ENCODE assay signal across 17 cellular contexts in the genomic region with DNA sequence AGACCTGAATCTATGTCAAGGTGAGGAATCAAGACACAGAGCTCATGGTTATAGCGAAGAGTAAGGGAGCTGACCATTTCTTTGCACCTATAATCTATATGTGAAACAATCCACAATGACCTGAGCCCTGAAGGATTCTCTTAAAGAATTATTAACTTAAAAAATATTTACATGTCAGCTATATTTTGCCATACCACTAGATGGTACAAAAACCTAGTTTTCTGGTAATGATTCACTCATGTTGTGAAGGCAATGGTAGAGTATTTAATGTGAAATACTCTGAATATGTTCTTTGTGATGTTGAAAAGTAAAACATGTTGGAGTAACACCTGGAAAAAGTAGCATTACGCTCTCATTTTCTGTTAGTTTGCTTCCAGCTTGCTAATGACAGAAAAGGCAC. TPM values are rescaled to one million over a fixed set of nuclear protein-coding genes. Genes with fewer than 3 reads are reported as not detected.
A peak's percentile ranks its signal among the peaks of the same experiment; 100 is the strongest.
DNase-seq lines count a peak whose midpoint lies in the region; ATAC-seq and TF ChIP-seq lines count a peak whose summit lies in the region.
"Had no signal": no experiment of that assay in that cellular context is flagged by ENCODE, and none has a peak within 500 bp of the region (broad histone marks: within the 10 kb centered on the region; RNA-seq: fewer than 3 reads in every experiment).

No MANE protein-coding gene starts in this region.

- H3K9me3 Mint-ChIP-seq in activated CD8-positive, alpha-beta T cell treated with anti-CD3 and anti-CD28 coated beads for 36 hours = no peaks in the 10 kb centered on the region
- H3K9me3 Mint-ChIP-seq: activated B cell treated with CpG ODN at 0.5 μM for 24 hours; activated naive CD4-positive, alpha-beta T cell treated with anti-CD3 and anti-CD28 coated beads, Interleukin-2, amount 10 ng/mL, durations not matched to agents 7 days and 5 days; T-cell had no signal

- no peaks in the 10 kb centered on the region for H3K27me3 Mint-ChIP-seq in activated CD8-positive, alpha-beta T cell treated with anti-CD3 and anti-CD28 coated beads for 36 hours
- H3K27me3 Mint-ChIP-seq: activated B cell treated with CpG ODN at 0.5 μM for 24 hours; activated naive CD4-positive, alpha-beta T cell treated with anti-CD3 and anti-CD28 coated beads, Interleukin-2, amount 10 ng/mL, durations not matched to agents 7 days and 5 days had no signal

- CTCF ChIA-PET in activated CD8-positive, alpha-beta T cell treated with anti-CD3 and anti-CD28 coated beads for 36 hours (lab: Charles Lee) = interaction anchor here (0.7 to 1.6 kb wide), 4 partner anchors 11 to 125 kb away, joined by 3 to 4 read pairs (median 3); no protein-coding TSS in a partner anchor

- no peak overlapping the region for H3K4me3 Mint-ChIP-seq in activated CD8-positive, alpha-beta T cell treated with anti-CD3 and anti-CD28 coated beads for 36 hours
- H3K4me3 Mint-ChIP-seq: activated B cell treated with CpG ODN at 0.5 μM for 24 hours; activated naive CD4-positive, alpha-beta T cell treated with anti-CD3 and anti-CD28 coated beads, Interleukin-2, amount 10 ng/mL, durations not matched to agents 7 days and 5 days; T-cell had no signal

- POLR2A ChIA-PET in activated CD8-positive, alpha-beta T cell treated with anti-CD3 and anti-CD28 coated beads for 36 hours (lab: Charles Lee) = no interaction called here

- no peak overlapping the region for H3K27ac Mint-ChIP-seq in activated CD8-positive, alpha-beta T cell treated with anti-CD3 and anti-CD28 coated beads for 36 hours
- H3K27ac Mint-ChIP-seq: activated B cell treated with CpG ODN at 0.5 μM for 24 hours; activated naive CD4-positive, alpha-beta T cell treated with anti-CD3 and anti-CD28 coated beads, Interleukin-2, amount 10 ng/mL, durations not matched to agents 7 days and 5 days had no signal

- no peak for DNase-seq in activated CD8-positive, alpha-beta T cell treated with anti-CD3 and anti-CD28 coated beads for 36 hours
- DNase-seq in NCI-H226 (no peak), nucleus accumbens (lab: John Stamatoyannopoulos, UW) (no peak)
- DNase-seq in stimulated activated CD8-positive, alpha-beta memory T cell treated with anti-CD3 and anti-CD28 coated beads, Interleukin-4, amount 100 ng/mL, for 48 hours = no peak
- no peak for DNase-seq in stimulated activated CD4-positive, alpha-beta T cell treated with anti-CD3 and anti-CD28 coated beads, Interleukin-4, amount 100 ng/mL, for 1 hour
- DNase-seq: activated B cell treated with CpG ODN at 0.5 μM for 24 hours; activated naive CD4-positive, alpha-beta T cell treated with anti-CD3 and anti-CD28 coated beads, Interleukin-2, amount 10 ng/mL, durations not matched to agents 7 days and 5 days; head of caudate nucleus; mesenchymal stem cell; NCI-H2029; NCI-H526 treated with DMSO at 0.1 percent for 48 hours; T-cell had no signal

- intact Hi-C loops in activated CD8-positive, alpha-beta T cell treated with anti-CD3 and anti-CD28 coated beads for 36 hours (cut with micrococcal nuclease) = no loop called here

- ATAC-seq in GM18517 (IDR thresholded peaks at IDR 0.05; ENCODE audit: unreplicated experiment) = peak; percentile 70
- peak; percentile 76 for ATAC-seq in HG03175 (IDR thresholded peaks at IDR 0.05; ENCODE audit: unreplicated experiment)
- ATAC-seq in activated CD8-positive, alpha-beta T cell treated with anti-CD3 and anti-CD28 coated beads for 36 hours = peak; percentile 42
- ATAC-seq: esophagus mucosa had no signal

- peak; percentile 9; the same call in 1 of the 2 replicates for TF ChIP-seq CTCF in C4-2B (conservative IDR thresholded peaks at IDR 0.05)
- TF ChIP-seq CTCF in activated CD8-positive, alpha-beta T cell treated with anti-CD3 and anti-CD28 coated beads for 36 hours (IDR thresholded peaks at IDR 0.05) = peak; percentile 22

- H3K36me3 Mint-ChIP-seq in activated CD8-positive, alpha-beta T cell treated with anti-CD3 and anti-CD28 coated beads for 36 hours (ENCODE audit: low read depth) = no peaks in the 10 kb centered on the region
- H3K36me3 Mint-ChIP-seq: T-cell had no signal

- H3K4me1 Mint-ChIP-seq in activated CD8-positive, alpha-beta T cell treated with anti-CD3 and anti-CD28 coated beads for 36 hours (ENCODE audit: low read depth) = peaks cover 17% of the 10 kb centered on the region
- H3K4me1 Mint-ChIP-seq: activated B cell treated with CpG ODN at 0.5 μM for 24 hours had no signal

- H3K27ac ChIP-seq in C4-2B = no peak overlapping the region

RNA-seq across cellular contexts. Expression of a gene that starts 40.0 kb away (rescaled TPM):
- total RNA-seq in activated CD8-positive, alpha-beta T cell treated with anti-CD3 and anti-CD28 coated beads for 36 hours = not detected
- total RNA-seq: activated B cell treated with CpG ODN at 0.5 μM for 24 hours, dermis microvascular lymphatic vessel endothelial cell, T-cell had no signal
